ENCODE assay signal across 25 cellular contexts in genomic region chr11:2130881-2131352, GRCh38. TPM values are rescaled to one million over a fixed set of nuclear protein-coding genes. Genes with fewer than 3 reads are reported as not detected.
"Had no signal": no experiment of that assay in that cellular context is flagged by ENCODE, and none has a peak within 500 bp of the region (broad histone marks: within the 10 kb centered on the region; RNA-seq: fewer than 3 reads in every experiment).

No MANE protein-coding gene starts in this region.

- H3K27ac ChIP-seq: coronary artery, esophagus muscularis mucosa, psoas muscle, stomach, suprapubic skin, tibial nerve, WERI-Rb-1 had no signal

- DNase-seq: activated CD4-positive, CD25-positive, alpha-beta regulatory T cell treated with anti-CD3 and anti-CD28 coated beads, Interleukin-2, amount 50 U/mL, for 72 hours; activated gamma-delta T cell treated with Interleukin-2 at 50 U/mL for 16 hours; activated naive CD8-positive, alpha-beta T cell treated with anti-CD3 and anti-CD28 coated beads, Interleukin-2, amount 10 ng/mL, durations not matched to agents 7 days and 5 days; activated T-cell treated with anti-CD3 and anti-CD28 coated beads, Interleukin-2, amount 50 U/mL, for 1 hour; amygdala; hypothalamus; stimulated activated CD4-positive, alpha-beta T cell treated with anti-CD3 and anti-CD28 coated beads, Interleukin-1b, Interleukin-23, amount 100 ng/mL, for 48 hours; stomach; T-cell; WERI-Rb-1 had no signal

- H3K4me3 ChIP-seq: coronary artery, esophagus muscularis mucosa, psoas muscle, stomach, suprapubic skin, tibial nerve had no signal

- H3K9me3 Mint-ChIP-seq: activated naive CD8-positive, alpha-beta T cell treated with anti-CD3 and anti-CD28 coated beads, Interleukin-2, amount 10 ng/mL, durations not matched to agents 7 days and 5 days; T-cell had no signal

- FAIRE-seq: frontal cortex, TTC549 had no signal

- H3K4me1 Mint-ChIP-seq: activated naive CD8-positive, alpha-beta T cell treated with anti-CD3 and anti-CD28 coated beads, Interleukin-2, amount 10 ng/mL, durations not matched to agents 7 days and 5 days had no signal

- H3K4me1 ChIP-seq: psoas muscle, stomach, suprapubic skin had no signal

- H3K36me3 Mint-ChIP-seq: activated naive CD8-positive, alpha-beta T cell treated with anti-CD3 and anti-CD28 coated beads, Interleukin-2, amount 10 ng/mL, durations not matched to agents 7 days and 5 days; T-cell had no signal

- H3K4me3 Mint-ChIP-seq: activated naive CD8-positive, alpha-beta T cell treated with anti-CD3 and anti-CD28 coated beads, Interleukin-2, amount 10 ng/mL, durations not matched to agents 7 days and 5 days; T-cell; T-helper 2 cell treated with Interferon-gamma antibody and Interleukin-4, amounts not matched to agents 5 μg/mL and 100 μg/mL, for 36 hours had no signal

- H3K27ac Mint-ChIP-seq: activated naive CD8-positive, alpha-beta T cell treated with anti-CD3 and anti-CD28 coated beads, Interleukin-2, amount 10 ng/mL, durations not matched to agents 7 days and 5 days; T-cell; T-helper 2 cell treated with Interferon-gamma antibody and Interleukin-4, amounts not matched to agents 5 μg/mL and 100 μg/mL, for 36 hours had no signal

- ATAC-seq: psoas muscle, right cardiac atrium, T-cell had no signal

- H3K36me3 ChIP-seq: stomach, suprapubic skin, tibial nerve, WERI-Rb-1 had no signal

- H3K9me3 ChIP-seq: esophagus muscularis mucosa, psoas muscle, stomach, suprapubic skin, tibial nerve had no signal

RNA-seq across cellular contexts. Expression of gene IGF2, which starts 8.3 kb away (rescaled TPM):
- total RNA-seq: activated naive CD8-positive, alpha-beta T cell treated with anti-CD3 and anti-CD28 coated beads, Interleukin-2, amount 10 ng/mL, durations not matched to agents 7 days and 5 days had no signal
- polyA plus RNA-seq: neural cell had no signal

RNA-seq across cellular contexts. Expression of gene INS, which starts 30.1 kb away (rescaled TPM):
- total RNA-seq: activated naive CD8-positive, alpha-beta T cell treated with anti-CD3 and anti-CD28 coated beads, Interleukin-2, amount 10 ng/mL, durations not matched to agents 7 days and 5 days; bronchial epithelial cell; esophagus muscularis mucosa; frontal cortex; myocyte; osteocyte; psoas muscle; skeletal muscle tissue; stomach; suprapubic skin had no signal
- polyA plus RNA-seq: neural cell, right cardiac atrium had no signal

RNA-seq across cellular contexts. Expression of gene TH, which starts 40.7 kb away (rescaled TPM):
- total RNA-seq: activated naive CD8-positive, alpha-beta T cell treated with anti-CD3 and anti-CD28 coated beads, Interleukin-2, amount 10 ng/mL, durations not matched to agents 7 days and 5 days; liver; myocyte; right cardiac atrium; skeletal muscle tissue; stomach; T-cell had no signal
- polyA plus RNA-seq: right cardiac atrium had no signal
